ENCODE assay signal across 2 cellular contexts in the genomic region with DNA sequence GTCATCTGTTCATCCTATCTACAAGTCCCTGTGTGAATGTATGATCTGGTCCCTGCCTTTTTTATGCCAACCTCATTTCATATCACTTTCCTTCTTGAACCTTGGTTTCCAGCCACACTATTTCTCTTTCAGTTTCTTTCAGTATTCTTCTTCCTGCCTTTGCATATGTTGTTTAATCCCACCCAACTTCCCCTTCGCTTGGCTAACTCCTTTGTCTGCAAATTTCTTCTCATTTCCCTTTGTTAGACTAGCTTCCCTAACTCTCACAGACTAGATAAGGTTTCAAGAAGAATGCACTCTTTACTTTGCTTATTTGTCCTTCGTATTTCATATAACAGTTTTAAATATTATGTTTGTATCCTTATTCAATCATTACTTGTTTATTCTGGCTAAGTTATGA.
TF ChIP-seq lines count a peak whose summit lies in the region.

No MANE protein-coding gene starts in this region.

TF ChIP-seq in GM23338, 12 proteins besides CTCF, POLR2A, EP300 and RAD21 (continued from another document):
- no peak for TF ChIP-seq REST (IDR thresholded peaks at IDR 0.05; ENCODE audit: unreplicated experiment)
- TF ChIP-seq NANOG (IDR thresholded peaks at IDR 0.05; ENCODE audit: borderline replicate concordance) = no peak

TF ChIP-seq in H1, 55 proteins besides CTCF, POLR2A, EP300 and RAD21 (continued from another document):
- no peak for TF ChIP-seq ATF2 (IDR thresholded peaks at IDR 0.05; ENCODE audit: low read length)
- TF ChIP-seq SIRT6 (IDR thresholded peaks at IDR 0.05; ENCODE audit: low read length) = no peak
- TF ChIP-seq SAP30 (IDR thresholded peaks at IDR 0.05; ENCODE audit: insufficient read depth, insufficient replicate concordance, low read length) = no peak
- TF ChIP-seq SP1 (IDR thresholded peaks at IDR 0.05; ENCODE audit: low read depth, low read length) = no peak
- TF ChIP-seq ATF3 (IDR thresholded peaks at IDR 0.05; ENCODE audit: insufficient read depth, low read depth, low read length) = no peak
- no peak for TF ChIP-seq CBX5 (IDR thresholded peaks at IDR 0.05; ENCODE audit: low read depth, low read length)
- TF ChIP-seq TEAD4 (IDR thresholded peaks at IDR 0.05; ENCODE audit: low read depth, low read length) = no peak
